ENCODE assay signal across 18 cellular contexts in genomic region chr7:45848734-45849133, GRCh38. TPM values are rescaled to one million over a fixed set of nuclear protein-coding genes. Genes with fewer than 3 reads are reported as not detected.
"Had no signal": no experiment of that assay in that cellular context is flagged by ENCODE, and none has a peak within 500 bp of the region (broad histone marks: within the 10 kb centered on the region; RNA-seq: fewer than 3 reads in every experiment).

No MANE protein-coding gene starts in this region.

RNA-seq across cellular contexts. Expression of gene CCDC201, which starts 24.1 kb away (rescaled TPM):
- total RNA-seq: activated naive CD4-positive, alpha-beta T cell treated with anti-CD3 and anti-CD28 coated beads for 36 hours; activated naive CD4-positive, alpha-beta T cell treated with anti-CD3 and anti-CD28 coated beads, Interleukin-2, amount 50 U/mL, for 72 hours; activated naive CD8-positive, alpha-beta T cell treated with anti-CD3 and anti-CD28 coated beads for 36 hours; activated naive CD8-positive, alpha-beta T cell treated with anti-CD3 and anti-CD28 coated beads, Interleukin-2, amount 10 ng/mL, durations not matched to agents 7 days and 5 days; activated T-cell treated with anti-CD3 and anti-CD28 coated beads, Interleukin-2, amount 50 U/mL, for 4 hours; activated T-cell treated with anti-CD3 and anti-CD28 coated beads, Interleukin-2, amount 50 U/mL, for 72 hours; activated T-helper 1 cell treated with anti-CD3 and anti-CD28 coated beads, Interleukin-12 subunit alpha, Interleukin-12 subunit beta, Interleukin-2, Interleukin-4 antibody, amounts not matched to agents 30 ng/mL and 10 ng/mL and 1 ng/mL, durations not matched to agents 14 hours and 24 hours and 36 hours; activated T-helper 17 cell treated with anti-CD3 and anti-CD28 coated beads, Interleukin-2, amount 50 U/mL, for 72 hours; activated T-helper 2 cell treated with anti-CD3 and anti-CD28 coated beads, Interferon-gamma antibody, Interleukin-2, Interleukin-4, amounts not matched to agents 10 μg/mL and 5 μg/mL and 100 μg/mL, durations not matched to agents 14 hours and 24 hours and 36 hours; adrenal gland; aorta; ascending aorta; astrocyte; body of pancreas; breast epithelium; cardiac muscle cell; cerebellum; chondrocyte had no signal

RNA-seq across cellular contexts. Expression of gene IGFBP1, which starts 39.6 kb away (rescaled TPM):
- total RNA-seq: activated naive CD4-positive, alpha-beta T cell treated with anti-CD3 and anti-CD28 coated beads for 36 hours; activated naive CD4-positive, alpha-beta T cell treated with anti-CD3 and anti-CD28 coated beads, Interleukin-2, amount 50 U/mL, for 72 hours; activated naive CD8-positive, alpha-beta T cell treated with anti-CD3 and anti-CD28 coated beads for 36 hours; activated naive CD8-positive, alpha-beta T cell treated with anti-CD3 and anti-CD28 coated beads, Interleukin-2, amount 10 ng/mL, durations not matched to agents 7 days and 5 days; activated T-cell treated with anti-CD3 and anti-CD28 coated beads, Interleukin-2, amount 50 U/mL, for 72 hours; activated T-helper 1 cell treated with anti-CD3 and anti-CD28 coated beads, Interleukin-12 subunit alpha, Interleukin-12 subunit beta, Interleukin-2, Interleukin-4 antibody, amounts not matched to agents 30 ng/mL and 10 ng/mL and 1 ng/mL, durations not matched to agents 14 hours and 24 hours and 36 hours; activated T-helper 17 cell treated with anti-CD3 and anti-CD28 coated beads, Interleukin-2, amount 50 U/mL, for 72 hours; activated T-helper 2 cell treated with anti-CD3 and anti-CD28 coated beads, Interferon-gamma antibody, Interleukin-2, Interleukin-4, amounts not matched to agents 10 μg/mL and 5 μg/mL and 100 μg/mL, durations not matched to agents 14 hours and 24 hours and 36 hours; aorta; ascending aorta; astrocyte had no signal
